27 cellular contexts compared by ENCODE assay signal in genomic region chr13:59570204-59570603, GRCh38.
"Had no signal": no experiment of that assay in that cellular context is flagged by ENCODE, and none has a peak within 500 bp of the region (broad histone marks: within the 10 kb centered on the region; RNA-seq: fewer than 3 reads in every experiment).

No MANE protein-coding gene starts in this region.

- H3K27me3 Mint-ChIP-seq: activated CD4-positive, alpha-beta T cell treated with anti-CD3 and anti-CD28 coated beads, Interleukin-2, amount 10 ng/mL, durations not matched to agents 24 days and 14 days had no signal

- H3K27ac ChIP-seq: ascending aorta, breast epithelium, cardiac muscle cell, colonic mucosa, heart left ventricle had no signal

- H3K36me3 ChIP-seq: ascending aorta, breast epithelium, cardiac muscle cell, colonic mucosa, heart left ventricle had no signal

- H3K4me1 ChIP-seq: ascending aorta, breast epithelium, colonic mucosa, heart left ventricle had no signal

- H3K4me3 Mint-ChIP-seq: activated CD4-positive, alpha-beta memory T cell treated with anti-CD3 and anti-CD28 coated beads for 36 hours; activated CD4-positive, alpha-beta T cell treated with anti-CD3 and anti-CD28 coated beads for 36 hours; activated CD4-positive, alpha-beta T cell treated with anti-CD3 and anti-CD28 coated beads, Interleukin-2, amount 10 ng/mL, durations not matched to agents 24 days and 14 days; activated naive CD8-positive, alpha-beta T cell; activated T-cell treated with anti-CD3 and anti-CD28 coated beads, Interleukin-2, amount 50 U/mL, for 4 hours; activated T-helper 17 cell treated with anti-CD3 and anti-CD28 coated beads, Interleukin-2, amount 50 U/mL, for 72 hours; brain; endodermal cell had no signal

- H3K36me3 Mint-ChIP-seq: activated CD4-positive, alpha-beta memory T cell treated with anti-CD3 and anti-CD28 coated beads for 36 hours; activated naive CD8-positive, alpha-beta T cell; brain had no signal

- H3K4me3 ChIP-seq: ascending aorta, breast epithelium, cardiac muscle cell, colonic mucosa, heart left ventricle had no signal

- H3K27me3 ChIP-seq: ascending aorta, breast epithelium, cardiac muscle cell, colonic mucosa, heart left ventricle had no signal

- ATAC-seq: activated CD4-positive, alpha-beta T cell treated with anti-CD3 and anti-CD28 coated beads for 36 hours; activated T-cell treated with anti-CD3 and anti-CD28 coated beads, Interleukin-2, amount 50 U/mL, for 4 hours; activated T-helper 17 cell treated with anti-CD3 and anti-CD28 coated beads, Interleukin-2, amount 50 U/mL, for 72 hours; esophagus mucosa; heart left ventricle had no signal

- H3K9me3 ChIP-seq: ascending aorta, colonic mucosa had no signal

- DNase-seq: activated CD4-positive, alpha-beta memory T cell treated with anti-CD3 and anti-CD28 coated beads for 36 hours; activated CD4-positive, alpha-beta T cell treated with anti-CD3 and anti-CD28 coated beads for 36 hours; activated CD4-positive, alpha-beta T cell treated with anti-CD3 and anti-CD28 coated beads, Interleukin-2, amount 10 ng/mL, durations not matched to agents 24 days and 14 days; activated CD4-positive, CD25-positive, alpha-beta regulatory T cell; activated CD4-positive, CD25-positive, alpha-beta regulatory T cell treated with anti-CD3 and anti-CD28 coated beads, Interleukin-2, amount 50 U/mL, for 72 hours; activated CD8-positive, alpha-beta memory T cell treated with anti-CD3 and anti-CD28 coated beads for 24 hours; activated effector memory CD4-positive, alpha-beta T cell treated with Interleukin-2 at 50 U/mL for 16 hours; activated gamma-delta T cell treated with Interleukin-2 at 50 U/mL for 16 hours; activated naive CD4-positive, alpha-beta T cell treated with anti-CD3 and anti-CD28 coated beads, Interleukin-2, amount 50 U/mL, for 16 hours; activated naive CD4-positive, alpha-beta T cell treated with Interleukin-2 at 50 U/mL for 16 hours; activated T-cell treated with anti-CD3 and anti-CD28 coated beads, Interleukin-2, amount 50 U/mL, for 4 hours; central memory CD4-positive, alpha-beta T cell; cerebellar nuclear complex; colonic mucosa; effector CD8-positive, alpha-beta T cell; endodermal cell; foreskin fibroblast; glutamatergic neuron; heart left ventricle; hypothalamus had no signal

- H3K27ac Mint-ChIP-seq: activated CD4-positive, alpha-beta memory T cell treated with anti-CD3 and anti-CD28 coated beads for 36 hours; activated CD4-positive, alpha-beta T cell treated with anti-CD3 and anti-CD28 coated beads for 36 hours; activated CD4-positive, alpha-beta T cell treated with anti-CD3 and anti-CD28 coated beads, Interleukin-2, amount 10 ng/mL, durations not matched to agents 24 days and 14 days; activated naive CD8-positive, alpha-beta T cell; activated T-helper 17 cell treated with anti-CD3 and anti-CD28 coated beads, Interleukin-2, amount 50 U/mL, for 72 hours; brain; endodermal cell had no signal

- H3K4me1 Mint-ChIP-seq: activated T-helper 17 cell treated with anti-CD3 and anti-CD28 coated beads, Interleukin-2, amount 50 U/mL, for 72 hours; brain had no signal
